In the genomic region with DNA sequence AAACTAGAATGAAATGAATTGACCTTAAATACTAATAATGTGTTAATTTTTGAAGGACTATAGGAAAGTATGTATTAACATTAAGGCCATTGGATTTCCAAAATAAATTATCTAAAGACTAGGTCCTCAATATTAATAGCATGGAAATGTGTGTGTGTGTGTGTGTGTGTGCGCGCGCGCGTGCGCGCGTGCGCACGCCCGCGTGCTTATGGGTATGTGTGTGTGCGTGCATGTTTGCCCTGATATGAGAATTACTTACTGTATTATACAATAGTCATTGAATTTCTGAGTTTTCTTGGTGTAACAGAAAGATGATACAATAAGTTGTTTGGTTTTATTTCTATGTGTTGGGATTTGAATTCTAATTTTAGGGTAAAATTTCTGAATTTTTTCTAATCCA, we compare ENCODE assay signal across 28 cellular contexts.
"Had no signal": no experiment of that assay in that cellular context is flagged by ENCODE, and none has a peak within 500 bp of the region (broad histone marks: within the 10 kb centered on the region; RNA-seq: fewer than 3 reads in every experiment).

No MANE protein-coding gene starts in this region.

- ATAC-seq: effector memory CD8-positive, alpha-beta T cell; esophagus mucosa; foreskin keratinocyte; gastrocnemius medialis; heart left ventricle; heart right ventricle had no signal

- H3K27ac ChIP-seq: colonic mucosa, dorsolateral prefrontal cortex, epithelial cell of prostate, esophagus squamous epithelium, foreskin keratinocyte, gastrocnemius medialis, heart left ventricle, heart right ventricle had no signal

- H3K27me3 ChIP-seq: colonic mucosa, dorsolateral prefrontal cortex, esophagus muscularis mucosa, esophagus squamous epithelium, foreskin keratinocyte, gastrocnemius medialis, gastroesophageal sphincter, heart left ventricle, heart right ventricle had no signal

- FAIRE-seq: colon, endometrium, endothelial cell of umbilical vein, frontal cortex had no signal

- DNase-seq: colonic mucosa; cortex of kidney; dermis blood vessel endothelial cell; dorsolateral prefrontal cortex; effector CD4-positive, alpha-beta T cell; effector CD8-positive, alpha-beta T cell; effector memory CD4-positive, alpha-beta T cell; effector memory CD8-positive, alpha-beta T cell; endodermal cell; erythroblast; esophagus squamous epithelium; foreskin fibroblast; foreskin keratinocyte; foreskin melanocyte; gastrocnemius medialis; glutamatergic neuron; head of caudate nucleus; heart left ventricle; heart right ventricle had no signal

- H3K9me3 ChIP-seq: colonic mucosa, esophagus muscularis mucosa, esophagus squamous epithelium, gastrocnemius medialis, gastroesophageal sphincter, heart left ventricle had no signal

- H3K4me3 ChIP-seq: colonic mucosa, coronary artery, dorsolateral prefrontal cortex, esophagus muscularis mucosa, esophagus squamous epithelium, gastrocnemius medialis, gastroesophageal sphincter, heart left ventricle, heart right ventricle had no signal

- H3K4me1 ChIP-seq: colonic mucosa, esophagus squamous epithelium, foreskin keratinocyte had no signal

- H3K36me3 ChIP-seq: colonic mucosa, esophagus muscularis mucosa, esophagus squamous epithelium, gastrocnemius medialis, gastroesophageal sphincter, heart left ventricle, heart right ventricle had no signal
